18 cellular contexts compared by ENCODE assay signal in the genomic region with DNA sequence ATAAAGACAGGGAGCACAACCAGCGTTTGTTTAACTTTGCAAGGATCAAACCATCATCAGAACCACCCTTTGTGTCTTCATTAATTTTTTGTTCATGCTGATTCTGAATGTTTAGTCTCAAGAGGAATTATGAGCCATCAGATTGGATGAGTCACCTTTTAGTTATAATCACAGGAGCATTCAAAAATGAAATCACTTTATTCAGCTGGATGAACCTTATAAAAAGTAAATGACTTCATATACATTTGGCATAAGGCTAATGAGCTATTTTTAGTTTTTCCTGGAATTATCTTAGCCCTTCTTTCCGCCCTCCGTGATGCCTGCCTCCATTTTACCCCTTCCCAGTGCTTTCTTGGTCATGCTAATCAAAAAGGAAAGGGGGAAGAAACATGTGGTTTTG.
A peak's percentile ranks its signal among the peaks of the same experiment; 100 is the strongest.
DNase-seq lines count a peak whose midpoint lies in the region; ATAC-seq and TF ChIP-seq lines count a peak whose summit lies in the region.
"Had no signal": no experiment of that assay in that cellular context is flagged by ENCODE, and none has a peak within 500 bp of the region (broad histone marks: within the 10 kb centered on the region; RNA-seq: fewer than 3 reads in every experiment).

No MANE protein-coding gene starts in this region.

- H3F3A ChIP-seq in GM23248 (ENCODE audit: insufficient read depth): no peaks in the 10 kb centered on the region

- peak; percentile 67 for ATAC-seq in SK-N-SH treated with all-trans-retinoic acid at 6 μM for 48 hours
- no peak for ATAC-seq in activated T-cell treated with anti-CD3 and anti-CD28 coated beads, Interleukin-2, amount 50 U/mL, for 4 hours
- ATAC-seq: HCT116 had no signal

- 33 to 44% methylated on average over 3 of the region's 3 CpGs for WGBS in GM23248 (ENCODE audit: low coverage in 1 of 2, low lambda C conversion rate in 2 of 2, missing lambda C conversion rate in 2 of 2), 2 experiments
- WGBS in ovary, 3 donors: 35 to 64% (median 45%) methylated on average over 3 of the region's 3 CpGs
- WGBS in suprapubic skin: 26% methylated on average over 3 of the region's 3 CpGs

- TF ChIP-seq EP300 in ovary (IDR thresholded peaks at IDR 0.05) (no peak), suprapubic skin (IDR thresholded peaks at IDR 0.05) (no peak)

- TF ChIP-seq CTCF in retinal pigment epithelial cell (conservative IDR thresholded peaks at IDR 0.05; ENCODE audit: low read depth, low read length) (no peak), ovary (IDR thresholded peaks at IDR 0.05) (no peak), suprapubic skin (IDR thresholded peaks at IDR 0.05) (no peak)

- H3K4me1 Mint-ChIP-seq in activated T-cell treated with anti-CD3 and anti-CD28 coated beads, Interleukin-2, amount 50 U/mL, for 4 hours (ENCODE audit: low read depth): no peaks in the 10 kb centered on the region

- no peaks in the 10 kb centered on the region for H3K9me3 ChIP-seq in GM23248 (ENCODE audit: low read depth)
- H3K9me3 ChIP-seq in ovary: no peaks in the 10 kb centered on the region
- no peaks in the 10 kb centered on the region for H3K9me3 ChIP-seq in suprapubic skin
- H3K9me3 ChIP-seq: prostate gland had no signal

- no peaks in the 10 kb centered on the region for H3K9me3 Mint-ChIP-seq in activated T-cell treated with anti-CD3 and anti-CD28 coated beads, Interleukin-2, amount 50 U/mL, for 4 hours

- H2AFZ ChIP-seq in GM23248: no peak overlapping the region

- H3K4me3 Mint-ChIP-seq in activated T-cell treated with anti-CD3 and anti-CD28 coated beads, Interleukin-2, amount 50 U/mL, for 4 hours: no peak overlapping the region
- H3K4me3 Mint-ChIP-seq: activated T-cell treated with anti-CD3 and anti-CD28 coated beads, Interleukin-2, amount 50 U/mL, for 24 hours had no signal

- H3K4me2 ChIP-seq in GM23248 (ENCODE audit: unreplicated experiment): no peak overlapping the region

- H3K4me3 ChIP-seq in GM23248 (no peak overlapping the region), retinal pigment epithelial cell (ENCODE audit: low read length) (no peak overlapping the region), ovary (no peak overlapping the region), suprapubic skin (no peak overlapping the region)
- H3K4me3 ChIP-seq: prostate gland had no signal

- no peaks in the 10 kb centered on the region for H4K20me1 ChIP-seq in GM23248 (ENCODE audit: insufficient read depth)

- TF ChIP-seq POLR2A in ovary (IDR thresholded peaks at IDR 0.05) (no peak), suprapubic skin (IDR thresholded peaks at IDR 0.05) (no peak)

- H3K9me2 ChIP-seq in GM23248 (ENCODE audit: insufficient read depth): no peaks in the 10 kb centered on the region

- in situ Hi-C loops in GM23248 (cut with MboI): no loop called here

- H3K36me3 Mint-ChIP-seq in activated T-cell treated with anti-CD3 and anti-CD28 coated beads, Interleukin-2, amount 50 U/mL, for 4 hours (ENCODE audit: insufficient read depth): no peaks in the 10 kb centered on the region

- H3K79me2 ChIP-seq in GM23248 (ENCODE audit: insufficient read depth): no peaks in the 10 kb centered on the region

- no peak overlapping the region for H3K9ac ChIP-seq in GM23248

- no peaks in the 10 kb centered on the region for H3K36me3 ChIP-seq in GM23248 (ENCODE audit: low read depth)
- no peaks in the 10 kb centered on the region for H3K36me3 ChIP-seq in ovary
- no peaks in the 10 kb centered on the region for H3K36me3 ChIP-seq in suprapubic skin
- H3K36me3 ChIP-seq: prostate gland had no signal

- peaks cover 13% of the 10 kb centered on the region for H3K27me3 Mint-ChIP-seq in activated T-cell treated with anti-CD3 and anti-CD28 coated beads, Interleukin-2, amount 50 U/mL, for 4 hours (ENCODE audit: low read depth)

- H3K27me3 ChIP-seq in GM23248 (replicated peaks; ENCODE audit: insufficient read depth) (0 out of 2 replicates have a peak, but pooled peaks cover 3% of the 10 kb centered on the region), ovary (no peaks in the 10 kb centered on the region), suprapubic skin (no peaks in the 10 kb centered on the region)

- no peak overlapping the region for H3K27ac ChIP-seq in GM23248
- no peak overlapping the region for H3K27ac ChIP-seq in ovary
- H3K27ac ChIP-seq in suprapubic skin: no peak overlapping the region
- H3K27ac ChIP-seq: C4-2B, HL-60 had no signal

- DNase-seq in GM23248 (peak; percentile 47), fibroblast of peridontal ligament (ENCODE audit: extremely low read depth) (peak; percentile 70), retinal pigment epithelial cell (ENCODE audit: low read depth) (peak; percentile 73), ovary (no peak), HuH-7 (ENCODE audit: low spot score) (no peak), suprapubic skin (ENCODE audit: low spot score in 2 of 2) (no peak)
- DNase-seq in activated T-cell treated with anti-CD3 and anti-CD28 coated beads, Interleukin-2, amount 50 U/mL, for 4 hours: no peak
- DNase-seq: activated CD4-positive, CD25-positive, alpha-beta regulatory T cell; activated T-cell treated with anti-CD3 and anti-CD28 coated beads, Interleukin-2, amount 50 U/mL, for 24 hours; MM.1S; NCI-H2107; stimulated activated CD4-positive, alpha-beta T cell treated with anti-CD3 and anti-CD28 coated beads, Interleukin-4, amount 100 ng/mL, for 4 hours; stimulated activated naive CD4-positive, alpha-beta T cell had no signal

- intact Hi-C loops in ovary (cut with DNase I): no loop called here

- H3K4me1 ChIP-seq in GM23248 (ENCODE audit: insufficient read depth) (peaks cover 10% of the 10 kb centered on the region; the same call in 1 of the 2 replicates), ovary (ENCODE audit: insufficient read depth) (peaks cover 1% of the 10 kb centered on the region), suprapubic skin (peaks cover 7% of the 10 kb centered on the region)

TF ChIP-seq in SK-N-SH treated with all-trans-retinoic acid at 6 μM for 48 hours, 23 proteins besides CTCF, POLR2A, EP300 and RAD21:
- TF ChIP-seq BACH2 (CRISPR knock-in tag; IDR thresholded peaks at IDR 0.05; ENCODE audit: borderline replicate concordance): no peak
- peak; percentile 44; the same call in 1 of the 2 replicates for TF ChIP-seq CREB5 (CRISPR knock-in tag; IDR thresholded peaks at IDR 0.05; ENCODE audit: low read depth)
- no peak for TF ChIP-seq ZNF70 (CRISPR knock-in tag; IDR thresholded peaks at IDR 0.05)
- no peak for TF ChIP-seq ZFP30 (CRISPR knock-in tag; IDR thresholded peaks at IDR 0.05)
- TF ChIP-seq TCF4 (CRISPR knock-in tag; IDR thresholded peaks at IDR 0.05; ENCODE audit: borderline replicate concordance): no peak
- peak; percentile 83 for TF ChIP-seq ISL1 (CRISPR knock-in tag; IDR thresholded peaks at IDR 0.05)
- TF ChIP-seq CSRNP3 (CRISPR knock-in tag; IDR thresholded peaks at IDR 0.05): no peak
- peak; percentile 58; the same call in 1 of the 2 replicates for TF ChIP-seq TOX (CRISPR knock-in tag; IDR thresholded peaks at IDR 0.05; ENCODE audit: borderline replicate concordance)

Comparison
In these comparisons a context has a peak if more than half of its experiments do, and no peak if none do; other contexts are left out.
1. DNase-seq: peak in GM23248 (single experiment), fibroblast of peridontal ligament (single experiment) and retinal pigment epithelial cell (single experiment); none in ovary (0 of 5), HuH-7 (single experiment), activated T-cell treated with anti-CD3 and anti-CD28 coated beads, Interleukin-2, amount 50 U/mL, for 4 hours (single experiment) and suprapubic skin (0 of 2).